ENCODE assay signal across 1 cellular context in the genomic region with DNA sequence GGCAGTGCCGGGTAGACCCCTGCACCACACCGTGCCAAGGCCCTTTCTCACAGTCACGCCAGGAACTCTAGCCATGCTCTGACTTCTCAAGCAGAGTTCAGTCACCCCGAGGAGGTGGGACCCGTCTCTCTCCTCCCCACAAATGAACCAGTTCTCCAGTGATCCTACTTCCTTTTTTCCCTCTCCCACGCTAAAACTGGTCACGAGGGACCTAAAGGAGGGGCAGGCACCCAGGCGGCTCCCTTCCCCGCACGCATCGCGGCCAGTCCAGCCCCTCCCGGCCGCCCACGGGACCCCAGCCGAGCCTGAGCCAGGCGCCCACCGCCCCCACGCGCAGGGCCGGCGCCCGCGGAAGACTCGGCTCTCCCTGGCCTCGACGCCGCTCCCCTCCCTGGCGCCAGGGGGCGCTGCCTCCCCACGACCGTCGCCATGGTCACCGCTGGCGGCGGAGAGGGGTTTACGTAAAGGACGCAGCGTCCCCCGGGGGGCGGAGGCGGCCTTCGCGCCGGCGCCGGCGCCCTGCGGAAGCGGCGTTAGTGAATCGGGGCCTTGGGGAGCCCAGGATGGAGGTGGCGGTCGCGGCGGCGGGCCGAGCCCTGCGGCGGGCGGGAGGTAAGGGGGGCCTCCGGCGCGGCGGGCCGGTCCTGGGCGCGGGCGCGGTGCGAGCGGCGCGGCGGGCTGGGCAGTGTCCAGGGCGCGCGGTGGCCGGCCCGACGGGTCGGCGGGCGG.
TF ChIP-seq lines count a peak whose summit lies in the region.

A gene with protein sequence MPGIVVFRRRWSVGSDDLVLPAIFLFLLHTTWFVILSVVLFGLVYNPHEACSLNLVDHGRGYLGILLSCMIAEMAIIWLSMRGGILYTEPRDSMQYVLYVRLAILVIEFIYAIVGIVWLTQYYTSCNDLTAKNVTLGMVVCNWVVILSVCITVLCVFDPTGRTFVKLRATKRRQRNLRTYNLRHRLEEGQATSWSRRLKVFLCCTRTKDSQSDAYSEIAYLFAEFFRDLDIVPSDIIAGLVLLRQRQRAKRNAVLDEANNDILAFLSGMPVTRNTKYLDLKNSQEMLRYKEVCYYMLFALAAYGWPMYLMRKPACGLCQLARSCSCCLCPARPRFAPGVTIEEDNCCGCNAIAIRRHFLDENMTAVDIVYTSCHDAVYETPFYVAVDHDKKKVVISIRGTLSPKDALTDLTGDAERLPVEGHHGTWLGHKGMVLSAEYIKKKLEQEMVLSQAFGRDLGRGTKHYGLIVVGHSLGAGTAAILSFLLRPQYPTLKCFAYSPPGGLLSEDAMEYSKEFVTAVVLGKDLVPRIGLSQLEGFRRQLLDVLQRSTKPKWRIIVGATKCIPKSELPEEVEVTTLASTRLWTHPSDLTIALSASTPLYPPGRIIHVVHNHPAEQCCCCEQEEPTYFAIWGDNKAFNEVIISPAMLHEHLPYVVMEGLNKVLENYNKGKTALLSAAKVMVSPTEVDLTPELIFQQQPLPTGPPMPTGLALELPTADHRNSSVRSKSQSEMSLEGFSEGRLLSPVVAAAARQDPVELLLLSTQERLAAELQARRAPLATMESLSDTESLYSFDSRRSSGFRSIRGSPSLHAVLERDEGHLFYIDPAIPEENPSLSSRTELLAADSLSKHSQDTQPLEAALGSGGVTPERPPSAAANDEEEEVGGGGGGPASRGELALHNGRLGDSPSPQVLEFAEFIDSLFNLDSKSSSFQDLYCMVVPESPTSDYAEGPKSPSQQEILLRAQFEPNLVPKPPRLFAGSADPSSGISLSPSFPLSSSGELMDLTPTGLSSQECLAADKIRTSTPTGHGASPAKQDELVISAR (plus strand): TSS at position 499 of the 729 bp plus-strand sequence. CDS start 39,765 bp downstream, outside the sequence.

TF ChIP-seq in WTC11, 78 proteins besides CTCF, POLR2A, EP300 and RAD21 (continued from another document):
- TF ChIP-seq, protein P1, sequence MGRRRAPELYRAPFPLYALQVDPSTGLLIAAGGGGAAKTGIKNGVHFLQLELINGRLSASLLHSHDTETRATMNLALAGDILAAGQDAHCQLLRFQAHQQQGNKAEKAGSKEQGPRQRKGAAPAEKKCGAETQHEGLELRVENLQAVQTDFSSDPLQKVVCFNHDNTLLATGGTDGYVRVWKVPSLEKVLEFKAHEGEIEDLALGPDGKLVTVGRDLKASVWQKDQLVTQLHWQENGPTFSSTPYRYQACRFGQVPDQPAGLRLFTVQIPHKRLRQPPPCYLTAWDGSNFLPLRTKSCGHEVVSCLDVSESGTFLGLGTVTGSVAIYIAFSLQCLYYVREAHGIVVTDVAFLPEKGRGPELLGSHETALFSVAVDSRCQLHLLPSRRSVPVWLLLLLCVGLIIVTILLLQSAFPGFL (CRISPR knock-in tag; IDR thresholded peaks at IDR 0.05; ENCODE audit: borderline replicate concordance) = no peak
- TF ChIP-seq, protein P2, sequence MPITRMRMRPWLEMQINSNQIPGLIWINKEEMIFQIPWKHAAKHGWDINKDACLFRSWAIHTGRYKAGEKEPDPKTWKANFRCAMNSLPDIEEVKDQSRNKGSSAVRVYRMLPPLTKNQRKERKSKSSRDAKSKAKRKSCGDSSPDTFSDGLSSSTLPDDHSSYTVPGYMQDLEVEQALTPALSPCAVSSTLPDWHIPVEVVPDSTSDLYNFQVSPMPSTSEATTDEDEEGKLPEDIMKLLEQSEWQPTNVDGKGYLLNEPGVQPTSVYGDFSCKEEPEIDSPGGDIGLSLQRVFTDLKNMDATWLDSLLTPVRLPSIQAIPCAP (CRISPR knock-in tag; IDR thresholded peaks at IDR 0.05) = no peak
- TF ChIP-seq NR3C1 (CRISPR knock-in tag; conservative IDR thresholded peaks at IDR 0.05; ENCODE audit: low read depth) (no peak), IRF2 (CRISPR knock-in tag; IDR thresholded peaks at IDR 0.05; ENCODE audit: borderline replicate concordance, low read depth) (no peak), TEAD1 (CRISPR knock-in tag; IDR thresholded peaks at IDR 0.05) (no peak), ATF1 (CRISPR knock-in tag; IDR thresholded peaks at IDR 0.05) (no peak), RELA (CRISPR knock-in tag; IDR thresholded peaks at IDR 0.05; ENCODE audit: borderline replicate concordance) (no peak), GTF2I (CRISPR knock-in tag; conservative IDR thresholded peaks at IDR 0.05) (no peak), GABPB1 (CRISPR knock-in tag; IDR thresholded peaks at IDR 0.05) (0 out of 2 replicates have a peak, but pooled peaks have one; percentile 19), ZBTB21 (CRISPR knock-in tag; IDR thresholded peaks at IDR 0.05; ENCODE audit: borderline replicate concordance) (no peak), ESRRA (CRISPR knock-in tag; IDR thresholded peaks at IDR 0.05; ENCODE audit: borderline replicate concordance) (no peak), ZNF416 (CRISPR knock-in tag; IDR thresholded peaks at IDR 0.05) (no peak), ZNF121 (CRISPR knock-in tag; IDR thresholded peaks at IDR 0.05) (no peak), MYBL2 (CRISPR knock-in tag; IDR thresholded peaks at IDR 0.05) (no peak), NR1H2 (CRISPR knock-in tag; IDR thresholded peaks at IDR 0.05) (no peak), MXD4 (CRISPR knock-in tag; IDR thresholded peaks at IDR 0.05; ENCODE audit: borderline replicate concordance) (no peak)
- TF ChIP-seq, protein P3, sequence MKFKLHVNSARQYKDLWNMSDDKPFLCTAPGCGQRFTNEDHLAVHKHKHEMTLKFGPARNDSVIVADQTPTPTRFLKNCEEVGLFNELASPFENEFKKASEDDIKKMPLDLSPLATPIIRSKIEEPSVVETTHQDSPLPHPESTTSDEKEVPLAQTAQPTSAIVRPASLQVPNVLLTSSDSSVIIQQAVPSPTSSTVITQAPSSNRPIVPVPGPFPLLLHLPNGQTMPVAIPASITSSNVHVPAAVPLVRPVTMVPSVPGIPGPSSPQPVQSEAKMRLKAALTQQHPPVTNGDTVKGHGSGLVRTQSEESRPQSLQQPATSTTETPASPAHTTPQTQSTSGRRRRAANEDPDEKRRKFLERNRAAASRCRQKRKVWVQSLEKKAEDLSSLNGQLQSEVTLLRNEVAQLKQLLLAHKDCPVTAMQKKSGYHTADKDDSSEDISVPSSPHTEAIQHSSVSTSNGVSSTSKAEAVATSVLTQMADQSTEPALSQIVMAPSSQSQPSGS (CRISPR knock-in tag; IDR thresholded peaks at IDR 0.05; ENCODE audit: borderline replicate concordance, low read depth) = no peak
- TF ChIP-seq, protein P4, sequence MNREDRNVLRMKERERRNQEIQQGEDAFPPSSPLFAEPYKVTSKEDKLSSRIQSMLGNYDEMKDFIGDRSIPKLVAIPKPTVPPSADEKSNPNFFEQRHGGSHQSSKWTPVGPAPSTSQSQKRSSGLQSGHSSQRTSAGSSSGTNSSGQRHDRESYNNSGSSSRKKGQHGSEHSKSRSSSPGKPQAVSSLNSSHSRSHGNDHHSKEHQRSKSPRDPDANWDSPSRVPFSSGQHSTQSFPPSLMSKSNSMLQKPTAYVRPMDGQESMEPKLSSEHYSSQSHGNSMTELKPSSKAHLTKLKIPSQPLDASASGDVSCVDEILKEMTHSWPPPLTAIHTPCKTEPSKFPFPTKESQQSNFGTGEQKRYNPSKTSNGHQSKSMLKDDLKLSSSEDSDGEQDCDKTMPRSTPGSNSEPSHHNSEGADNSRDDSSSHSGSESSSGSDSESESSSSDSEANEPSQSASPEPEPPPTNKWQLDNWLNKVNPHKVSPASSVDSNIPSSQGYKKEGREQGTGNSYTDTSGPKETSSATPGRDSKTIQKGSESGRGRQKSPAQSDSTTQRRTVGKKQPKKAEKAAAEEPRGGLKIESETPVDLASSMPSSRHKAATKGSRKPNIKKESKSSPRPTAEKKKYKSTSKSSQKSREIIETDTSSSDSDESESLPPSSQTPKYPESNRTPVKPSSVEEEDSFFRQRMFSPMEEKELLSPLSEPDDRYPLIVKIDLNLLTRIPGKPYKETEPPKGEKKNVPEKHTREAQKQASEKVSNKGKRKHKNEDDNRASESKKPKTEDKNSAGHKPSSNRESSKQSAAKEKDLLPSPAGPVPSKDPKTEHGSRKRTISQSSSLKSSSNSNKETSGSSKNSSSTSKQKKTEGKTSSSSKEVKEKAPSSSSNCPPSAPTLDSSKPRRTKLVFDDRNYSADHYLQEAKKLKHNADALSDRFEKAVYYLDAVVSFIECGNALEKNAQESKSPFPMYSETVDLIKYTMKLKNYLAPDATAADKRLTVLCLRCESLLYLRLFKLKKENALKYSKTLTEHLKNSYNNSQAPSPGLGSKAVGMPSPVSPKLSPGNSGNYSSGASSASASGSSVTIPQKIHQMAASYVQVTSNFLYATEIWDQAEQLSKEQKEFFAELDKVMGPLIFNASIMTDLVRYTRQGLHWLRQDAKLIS (CRISPR knock-in tag; IDR thresholded peaks at IDR 0.05; ENCODE audit: borderline replicate concordance) = no peak
- TF ChIP-seq, protein P5, sequence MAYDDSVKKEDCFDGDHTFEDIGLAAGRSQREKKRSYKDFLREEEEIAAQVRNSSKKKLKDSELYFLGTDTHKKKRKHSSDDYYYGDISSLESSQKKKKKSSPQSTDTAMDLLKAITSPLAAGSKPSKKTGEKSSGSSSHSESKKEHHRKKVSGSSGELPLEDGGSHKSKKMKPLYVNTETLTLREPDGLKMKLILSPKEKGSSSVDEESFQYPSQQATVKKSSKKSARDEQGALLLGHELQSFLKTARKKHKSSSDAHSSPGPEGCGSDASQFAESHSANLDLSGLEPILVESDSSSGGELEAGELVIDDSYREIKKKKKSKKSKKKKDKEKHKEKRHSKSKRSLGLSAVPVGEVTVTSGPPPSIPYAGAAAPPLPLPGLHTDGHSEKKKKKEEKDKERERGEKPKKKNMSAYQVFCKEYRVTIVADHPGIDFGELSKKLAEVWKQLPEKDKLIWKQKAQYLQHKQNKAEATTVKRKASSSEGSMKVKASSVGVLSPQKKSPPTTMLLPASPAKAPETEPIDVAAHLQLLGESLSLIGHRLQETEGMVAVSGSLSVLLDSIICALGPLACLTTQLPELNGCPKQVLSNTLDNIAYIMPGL (CRISPR knock-in tag; IDR thresholded peaks at IDR 0.05) = peak; percentile 71
- TF ChIP-seq, protein P6, sequence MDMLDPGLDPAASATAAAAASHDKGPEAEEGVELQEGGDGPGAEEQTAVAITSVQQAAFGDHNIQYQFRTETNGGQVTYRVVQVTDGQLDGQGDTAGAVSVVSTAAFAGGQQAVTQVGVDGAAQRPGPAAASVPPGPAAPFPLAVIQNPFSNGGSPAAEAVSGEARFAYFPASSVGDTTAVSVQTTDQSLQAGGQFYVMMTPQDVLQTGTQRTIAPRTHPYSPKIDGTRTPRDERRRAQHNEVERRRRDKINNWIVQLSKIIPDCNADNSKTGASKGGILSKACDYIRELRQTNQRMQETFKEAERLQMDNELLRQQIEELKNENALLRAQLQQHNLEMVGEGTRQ (CRISPR knock-in tag; IDR thresholded peaks at IDR 0.05) = peak; percentile 35; the same call in 1 of the 2 replicates
- TF ChIP-seq, protein P7, sequence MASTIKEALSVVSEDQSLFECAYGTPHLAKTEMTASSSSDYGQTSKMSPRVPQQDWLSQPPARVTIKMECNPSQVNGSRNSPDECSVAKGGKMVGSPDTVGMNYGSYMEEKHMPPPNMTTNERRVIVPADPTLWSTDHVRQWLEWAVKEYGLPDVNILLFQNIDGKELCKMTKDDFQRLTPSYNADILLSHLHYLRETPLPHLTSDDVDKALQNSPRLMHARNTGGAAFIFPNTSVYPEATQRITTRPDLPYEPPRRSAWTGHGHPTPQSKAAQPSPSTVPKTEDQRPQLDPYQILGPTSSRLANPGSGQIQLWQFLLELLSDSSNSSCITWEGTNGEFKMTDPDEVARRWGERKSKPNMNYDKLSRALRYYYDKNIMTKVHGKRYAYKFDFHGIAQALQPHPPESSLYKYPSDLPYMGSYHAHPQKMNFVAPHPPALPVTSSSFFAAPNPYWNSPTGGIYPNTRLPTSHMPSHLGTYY (CRISPR knock-in tag; IDR thresholded peaks at IDR 0.05) = no peak
- TF ChIP-seq, protein P8, sequence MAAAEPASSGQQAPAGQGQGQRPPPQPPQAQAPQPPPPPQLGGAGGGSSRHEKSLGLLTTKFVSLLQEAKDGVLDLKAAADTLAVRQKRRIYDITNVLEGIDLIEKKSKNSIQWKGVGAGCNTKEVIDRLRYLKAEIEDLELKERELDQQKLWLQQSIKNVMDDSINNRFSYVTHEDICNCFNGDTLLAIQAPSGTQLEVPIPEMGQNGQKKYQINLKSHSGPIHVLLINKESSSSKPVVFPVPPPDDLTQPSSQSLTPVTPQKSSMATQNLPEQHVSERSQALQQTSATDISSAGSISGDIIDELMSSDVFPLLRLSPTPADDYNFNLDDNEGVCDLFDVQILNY (CRISPR knock-in tag; IDR thresholded peaks at IDR 0.05) = 0 out of 2 replicates have a peak, but pooled peaks have one; percentile 33
- TF ChIP-seq, protein P9, sequence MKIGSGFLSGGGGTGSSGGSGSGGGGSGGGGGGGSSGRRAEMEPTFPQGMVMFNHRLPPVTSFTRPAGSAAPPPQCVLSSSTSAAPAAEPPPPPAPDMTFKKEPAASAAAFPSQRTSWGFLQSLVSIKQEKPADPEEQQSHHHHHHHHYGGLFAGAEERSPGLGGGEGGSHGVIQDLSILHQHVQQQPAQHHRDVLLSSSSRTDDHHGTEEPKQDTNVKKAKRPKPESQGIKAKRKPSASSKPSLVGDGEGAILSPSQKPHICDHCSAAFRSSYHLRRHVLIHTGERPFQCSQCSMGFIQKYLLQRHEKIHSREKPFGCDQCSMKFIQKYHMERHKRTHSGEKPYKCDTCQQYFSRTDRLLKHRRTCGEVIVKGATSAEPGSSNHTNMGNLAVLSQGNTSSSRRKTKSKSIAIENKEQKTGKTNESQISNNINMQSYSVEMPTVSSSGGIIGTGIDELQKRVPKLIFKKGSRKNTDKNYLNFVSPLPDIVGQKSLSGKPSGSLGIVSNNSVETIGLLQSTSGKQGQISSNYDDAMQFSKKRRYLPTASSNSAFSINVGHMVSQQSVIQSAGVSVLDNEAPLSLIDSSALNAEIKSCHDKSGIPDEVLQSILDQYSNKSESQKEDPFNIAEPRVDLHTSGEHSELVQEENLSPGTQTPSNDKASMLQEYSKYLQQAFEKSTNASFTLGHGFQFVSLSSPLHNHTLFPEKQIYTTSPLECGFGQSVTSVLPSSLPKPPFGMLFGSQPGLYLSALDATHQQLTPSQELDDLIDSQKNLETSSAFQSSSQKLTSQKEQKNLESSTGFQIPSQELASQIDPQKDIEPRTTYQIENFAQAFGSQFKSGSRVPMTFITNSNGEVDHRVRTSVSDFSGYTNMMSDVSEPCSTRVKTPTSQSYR (CRISPR knock-in tag; IDR thresholded peaks at IDR 0.05) = no peak
- TF ChIP-seq, protein P10, sequence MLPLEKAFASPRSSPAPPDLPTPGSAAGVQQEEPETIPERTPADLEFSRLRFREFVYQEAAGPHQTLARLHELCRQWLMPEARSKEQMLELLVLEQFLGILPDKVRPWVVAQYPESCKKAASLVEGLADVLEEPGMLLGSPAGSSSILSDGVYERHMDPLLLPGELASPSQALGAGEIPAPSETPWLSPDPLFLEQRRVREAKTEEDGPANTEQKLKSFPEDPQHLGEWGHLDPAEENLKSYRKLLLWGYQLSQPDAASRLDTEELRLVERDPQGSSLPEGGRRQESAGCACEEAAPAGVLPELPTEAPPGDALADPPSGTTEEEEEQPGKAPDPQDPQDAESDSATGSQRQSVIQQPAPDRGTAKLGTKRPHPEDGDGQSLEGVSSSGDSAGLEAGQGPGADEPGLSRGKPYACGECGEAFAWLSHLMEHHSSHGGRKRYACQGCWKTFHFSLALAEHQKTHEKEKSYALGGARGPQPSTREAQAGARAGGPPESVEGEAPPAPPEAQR (CRISPR knock-in tag; IDR thresholded peaks at IDR 0.05) = no peak
TF ChIP-seq in WTC11: peak in this region for 4.
